8 cellular contexts compared by ENCODE assay signal in genomic region chr12:128818065-128819022, GRCh38. TPM values are rescaled to one million over a fixed set of nuclear protein-coding genes. Genes with fewer than 3 reads are reported as not detected.
DNase-seq lines count a peak whose midpoint lies in the region; ATAC-seq and TF ChIP-seq lines count a peak whose summit lies in the region.

No MANE protein-coding gene starts in this region.

- no peak for TF ChIP-seq CTCF in GM12865 (IDR thresholded peaks at IDR 0.05; ENCODE audit: insufficient read depth, low read depth, low read length, missing control alignments)
- no peak for TF ChIP-seq CTCF in psoas muscle (IDR thresholded peaks at IDR 0.05)

- peak; percentile 83 for DNase-seq in GM12865 (ENCODE audit: low read depth)
- DNase-seq in NOMO-1 (lab: John Stamatoyannopoulos, UW; ENCODE audit: unreplicated experiment in 2 of 2), result peak; percentile 12 to 42
- DNase-seq in epithelial cell of prostate (ENCODE audit: low read depth, low spot score), result no peak
- DNase-seq in psoas muscle, result no peak
- DNase-seq in NCI-H526 (lab: John Stamatoyannopoulos, UW), result no peak
- no peak for DNase-seq in HUDEP-2 (lab: John Stamatoyannopoulos, UW; ENCODE audit: unreplicated experiment in 76 of 76)
- no peak for DNase-seq in NCI-H524 (lab: John Stamatoyannopoulos, UW)

- H3K4me1 ChIP-seq in psoas muscle, result peaks cover 76% of the 10 kb centered on the region

- H3K9me3 ChIP-seq in psoas muscle, result no peaks in the 10 kb centered on the region

- H3K4me3 ChIP-seq in GM12865 (ENCODE audit: low read depth, low read length) (peak overlapping the region; percentile 95), psoas muscle (peak overlapping the region; percentile 19)

- H3K27ac ChIP-seq in epithelial cell of prostate, result peak overlapping the region; percentile 80
- H3K27ac ChIP-seq in psoas muscle, result peak overlapping the region; percentile 95

- intact Hi-C loops in psoas muscle (cut with DNase I), result no loop called here

- 34 to 48% (median 36%) methylated on average over 13 of the region's 13 CpGs for WGBS in psoas muscle, 3 donors

- H3K36me3 ChIP-seq in psoas muscle (ENCODE audit: insufficient read depth in 1 of 2, low read depth in 1 of 2), result peaks cover 0 to 12% of the 10 kb centered on the region in 2 donors

- no peaks in the 10 kb centered on the region for H3K27me3 ChIP-seq in psoas muscle (ENCODE audit: insufficient read depth in 3 of 3, low read length in 2 of 3)

- ATAC-seq in GM21737 (IDR thresholded peaks at IDR 0.05; ENCODE audit: unreplicated experiment) (peak; percentile 36), psoas muscle (peak in 3 of 4 donors; percentile 13 to 41 (median 19))

RNA-seq across cellular contexts. Expression of gene SLC15A4, which starts 5.4 kb away (rescaled TPM):
- 10 to 100 TPM; 21.9 to 54.0 (median 31.9) TPM for total RNA-seq in psoas muscle
- 10 to 100 TPM; 26.9 to 39.7 (median 30.2) TPM for polyA plus RNA-seq in psoas muscle

RNA-seq across cellular contexts. Expression of gene GLT1D1, which starts 34.9 kb away (rescaled TPM):
- total RNA-seq in psoas muscle, result 1 to 10 TPM in 3 of 4 donors, under 1 TPM in 1; 0.32 to 3.1 (median 2.0) TPM
- under 1 TPM; 0.51 to 0.95 (median 0.60) TPM for polyA plus RNA-seq in psoas muscle

Comparison
In these comparisons a context has a peak if more than half of its experiments do, and no peak if none do; other contexts are left out.
1. DNase-seq: peak in GM12865 (single experiment) and NOMO-1 (2 of 2); none in epithelial cell of prostate (single experiment), psoas muscle (0 of 2), NCI-H526 (0 of 2), HUDEP-2 (0 of 76) and NCI-H524 (0 of 2).